ENCODE assay signal across 9 cellular contexts in the genomic region with DNA sequence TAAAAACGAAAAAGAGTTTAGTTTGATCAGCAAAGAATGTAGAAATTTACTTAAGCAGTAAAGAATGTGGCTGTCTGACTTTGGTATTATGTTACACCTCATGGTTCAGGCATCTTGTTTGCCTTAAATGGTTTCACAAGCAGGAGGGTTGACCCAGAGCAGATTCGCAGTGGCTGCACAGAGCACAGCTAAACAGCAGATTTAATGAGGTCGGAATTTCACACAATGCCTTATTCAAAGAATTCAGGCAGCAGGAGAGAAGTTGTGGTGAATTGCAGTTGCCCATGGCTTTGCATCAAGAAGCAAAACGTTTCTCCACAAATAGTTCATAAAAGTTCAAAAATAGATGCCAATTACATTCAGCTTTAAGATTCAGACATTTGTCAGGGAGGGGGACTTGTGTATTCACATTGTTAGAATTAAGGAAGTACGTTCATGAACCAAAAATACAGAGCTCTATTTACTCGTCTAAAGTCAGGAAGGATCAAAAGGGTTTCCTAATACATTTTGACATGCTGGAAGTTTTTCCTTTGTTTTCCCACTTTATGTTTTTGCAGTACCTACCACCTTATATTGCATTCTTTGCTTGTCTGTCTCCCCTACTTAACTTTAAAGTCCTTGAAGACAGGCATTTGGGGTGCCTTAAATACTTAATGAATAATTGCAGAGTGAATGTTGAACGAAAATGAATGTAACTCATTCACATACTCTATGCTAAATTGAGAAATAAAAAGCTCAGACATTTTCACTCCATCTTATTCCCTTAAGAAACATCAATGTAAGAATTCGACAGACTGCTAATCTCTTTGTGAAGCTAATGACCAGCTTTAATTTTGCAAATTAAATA.
DNase-seq lines count a peak whose midpoint lies in the region; ATAC-seq, FAIRE-seq and TF ChIP-seq lines count a peak whose summit lies in the region.
"Had no signal": no experiment of that assay in that cellular context is flagged by ENCODE, and none has a peak within 500 bp of the region (broad histone marks: within the 10 kb centered on the region; RNA-seq: fewer than 3 reads in every experiment).

No MANE protein-coding gene starts in this region.

- FAIRE-seq in RCC 7860 (lab: Jason Lieb, UNC): peak; percentile 84
- FAIRE-seq in pancreas (lab: Jason Lieb, UNC): no peak

- 17 to 22% methylated on average over 8 of the region's 8 CpGs for WGBS in pancreas, 2 donors

- peak; percentile 81 for DNase-seq in Daoy (ENCODE audit: low read depth)
- DNase-seq in RCC 7860 (ENCODE audit: low spot score): peak; percentile 92
- peak; percentile 97 for DNase-seq in foreskin fibroblast
- peak in 1 of 6 donors; percentile 11 for DNase-seq in pancreas
- no peak for DNase-seq in NCI-H187 (lab: John Stamatoyannopoulos, UW)
- no peak for DNase-seq in NCI-H524 treated with DMSO at 0.1 percent for 48 hours (lab: John Stamatoyannopoulos, UW)

- no peaks in the 10 kb centered on the region for H3K4me1 ChIP-seq in pancreas
- H3K4me1 ChIP-seq: adrenal gland had no signal

- intact Hi-C loops in pancreas (cut with DNase I): no loop called here

- ATAC-seq in pancreas: peak; percentile 60 to 91 (median 72)
- no peak for ATAC-seq in GM21423 (IDR thresholded peaks at IDR 0.05; ENCODE audit: unreplicated experiment)
- ATAC-seq in HG03565 (IDR thresholded peaks at IDR 0.05; ENCODE audit: unreplicated experiment): no peak

- H3K27me3 ChIP-seq in pancreas: no peaks in the 10 kb centered on the region
- H3K27me3 ChIP-seq: adrenal gland had no signal

- peak overlapping the region in 2 of 4 donors; percentile 24 to 45 for H3K27ac ChIP-seq in pancreas
- H3K27ac ChIP-seq: adrenal gland had no signal

- H3K36me3 ChIP-seq in pancreas: no peaks in the 10 kb centered on the region
- H3K36me3 ChIP-seq: adrenal gland had no signal

- peak overlapping the region in 1 of 2 donors; percentile 11 for H3K4me3 ChIP-seq in foreskin fibroblast (ENCODE audit: low read depth in 1 of 2, low read length in 2 of 2)
- no peak overlapping the region for H3K4me3 ChIP-seq in pancreas

- TF ChIP-seq CTCF in foreskin fibroblast (IDR thresholded peaks at IDR 0.05; ENCODE audit: low read depth, low read length) (no peak), pancreas (IDR thresholded peaks at IDR 0.05) (no peak)

- H3K9me3 ChIP-seq in pancreas: no peaks in the 10 kb centered on the region
- H3K9me3 ChIP-seq: adrenal gland had no signal

Comparison
In these comparisons a context has a peak if more than half of its experiments do, and no peak if none do; other contexts are left out.
1. DNase-seq: peak in Daoy (single experiment), RCC 7860 (single experiment) and foreskin fibroblast (2 of 2); none in NCI-H187 (0 of 2) and NCI-H524 treated with DMSO at 0.1 percent for 48 hours (single experiment).
2. ATAC-seq: peak in pancreas (4 of 4); none in GM21423 (single experiment) and HG03565 (single experiment).